In genomic region chr10:112519129-112519761, GRCh38 we compare ENCODE assay signal across 11 cellular contexts.
DNase-seq lines count a peak whose midpoint lies in the region; ATAC-seq lines count a peak whose summit lies in the region.
"Had no signal": no experiment of that assay in that cellular context is flagged by ENCODE, and none has a peak within 500 bp of the region (broad histone marks: within the 10 kb centered on the region; RNA-seq: fewer than 3 reads in every experiment).

No MANE protein-coding gene starts in this region.

- DNase-seq in Caki2 (ENCODE audit: low read depth), result peak; percentile 12
- DNase-seq in SW480 (ENCODE audit: low spot score), result peak; percentile 96
- no peak for DNase-seq in NCI-H2107 treated with DMSO at 0.1 percent for 48 hours (lab: John Stamatoyannopoulos, UW; ENCODE audit: unreplicated experiment)
- DNase-seq in NCI-H1694 treated with DMSO at 0.1 percent for 48 hours (lab: John Stamatoyannopoulos, UW), result no peak
- DNase-seq: left lung, NCI-H1092 treated with DMSO at 0.1 percent for 48 hours, stomach had no signal

- peak; percentile 87 for ATAC-seq in GM18861 (IDR thresholded peaks at IDR 0.05; ENCODE audit: unreplicated experiment)
- ATAC-seq in HG02938 (IDR thresholded peaks at IDR 0.05; ENCODE audit: unreplicated experiment), result peak; percentile 95
- ATAC-seq in GM19328 (IDR thresholded peaks at IDR 0.05; ENCODE audit: unreplicated experiment), result no peak
- no peak for ATAC-seq in GM19324 (IDR thresholded peaks at IDR 0.05; ENCODE audit: low FRiP score, unreplicated experiment)
- ATAC-seq: left lung had no signal

- in situ Hi-C loops in Caki2 (cut with HindIII; ENCODE audit: low pct_unique_long_range_greater_than_20kb, low sequenced_read_pairs), result no loop called here

Comparison
In these comparisons a context has a peak if more than half of its experiments do, and no peak if none do; other contexts are left out.
1. DNase-seq: peak in Caki2 (single experiment) and SW480 (single experiment); none in NCI-H2107 treated with DMSO at 0.1 percent for 48 hours (single experiment) and NCI-H1694 treated with DMSO at 0.1 percent for 48 hours (single experiment).
2. ATAC-seq: peak in GM18861 (single experiment) and HG02938 (single experiment); none in GM19328 (single experiment) and GM19324 (single experiment).